In genomic region chr3:11379238-11379823, GRCh38 we compare ENCODE assay signal across 8 cellular contexts.
DNase-seq lines count a peak whose midpoint lies in the region; ATAC-seq, FAIRE-seq and TF ChIP-seq lines count a peak whose summit lies in the region.

No MANE protein-coding gene starts in this region.

- no peak overlapping the region for H3K4me3 ChIP-seq in bronchial epithelial cell (ENCODE audit: low read depth, low read length)
- peak overlapping the region in 2 of 4 donors; percentile 4 to 25 for H3K4me3 ChIP-seq in upper lobe of left lung

- no peak overlapping the region for H3K27ac Mint-ChIP-seq in activated CD8-positive, alpha-beta memory T cell treated with anti-CD3 and anti-CD28 coated beads, Interleukin-2, amount 10 ng/mL, durations not matched to agents 7 days and 5 days

- H3K4me3 Mint-ChIP-seq in activated CD8-positive, alpha-beta memory T cell treated with anti-CD3 and anti-CD28 coated beads, Interleukin-2, amount 10 ng/mL, durations not matched to agents 7 days and 5 days: no peak overlapping the region

- TF ChIP-seq CTCF in bronchial epithelial cell (IDR thresholded peaks at IDR 0.05; ENCODE audit: insufficient read depth, low read length, severe bottlenecking): peak; percentile 29
- peak; percentile 26 to 73 (median 60) for TF ChIP-seq CTCF in upper lobe of left lung (IDR thresholded peaks at IDR 0.05)

- H3K4me1 ChIP-seq in upper lobe of left lung: peaks cover 8 to 12% (median 9%) of the 10 kb centered on the region in 4 donors

- no peaks in the 10 kb centered on the region for H3K27me3 Mint-ChIP-seq in activated CD8-positive, alpha-beta memory T cell treated with anti-CD3 and anti-CD28 coated beads, Interleukin-2, amount 10 ng/mL, durations not matched to agents 7 days and 5 days

- 40 to 50% methylated on average over 2 of the region's 2 CpGs for WGBS in upper lobe of left lung, 2 donors

- no peaks in the 10 kb centered on the region for H3K27me3 ChIP-seq in bronchial epithelial cell (ENCODE audit: control insufficient read depth, insufficient read depth, low read length)
- H3K27me3 ChIP-seq in layer of hippocampus (ENCODE audit: control insufficient read depth, insufficient read depth, low read length): no peaks in the 10 kb centered on the region
- no peaks in the 10 kb centered on the region for H3K27me3 ChIP-seq in upper lobe of left lung

- CTCF ChIA-PET in activated CD8-positive, alpha-beta memory T cell treated with anti-CD3 and anti-CD28 coated beads, Interleukin-2, amount 10 ng/mL, durations not matched to agents 7 days and 5 days (lab: Charles Lee): interaction anchor here (0.7 to 6.2 kb wide), 21 partner anchors 9 to 468 kb away, joined by 3 to 70 read pairs (median 3); partner anchors contain the start of gene TAMM41

- H3K27ac ChIP-seq in layer of hippocampus (ENCODE audit: low read depth, low read length) (peak overlapping the region; percentile 50), upper lobe of left lung (peak overlapping the region; percentile 31 to 58 (median 42))

- peak; percentile 27 for ATAC-seq in activated CD8-positive, alpha-beta memory T cell treated with anti-CD3 and anti-CD28 coated beads, Interleukin-2, amount 10 ng/mL, durations not matched to agents 7 days and 5 days
- ATAC-seq in upper lobe of left lung (ENCODE audit: low FRiP score in 2 of 2): peak in 1 of 2 donors; percentile 53
- no peak for ATAC-seq in HG02870 (IDR thresholded peaks at IDR 0.05; ENCODE audit: unreplicated experiment)

- H3K9me3 ChIP-seq in upper lobe of left lung: no peaks in the 10 kb centered on the region

- H3K4me1 Mint-ChIP-seq in activated CD8-positive, alpha-beta memory T cell treated with anti-CD3 and anti-CD28 coated beads, Interleukin-2, amount 10 ng/mL, durations not matched to agents 7 days and 5 days: peaks cover 5% of the 10 kb centered on the region

- H3K36me3 ChIP-seq in bronchial epithelial cell (ENCODE audit: control insufficient read depth, insufficient read depth, low read length) (no peaks in the 10 kb centered on the region), upper lobe of left lung (peaks cover 0 to 2% (median under 1%) of the 10 kb centered on the region in 4 donors)

- no peak for FAIRE-seq in bronchial epithelial cell (lab: Jason Lieb, UNC)

- no peak for TF ChIP-seq EP300 in upper lobe of left lung (IDR thresholded peaks at IDR 0.05)

- TF ChIP-seq POLR2A in upper lobe of left lung (IDR thresholded peaks at IDR 0.05): no peak

- DNase-seq in activated CD8-positive, alpha-beta memory T cell treated with anti-CD3 and anti-CD28 coated beads, Interleukin-2, amount 10 ng/mL, durations not matched to agents 7 days and 5 days: no peak
- DNase-seq in activated CD8-positive, alpha-beta memory T cell treated with anti-CD3 and anti-CD28 coated beads, Interleukin-2, amount 50 U/mL, for 48 hours: no peak
- peak; percentile 11 to 60 for DNase-seq in NCI-H524 (lab: John Stamatoyannopoulos, UW)
- DNase-seq in bronchial epithelial cell (ENCODE audit: low read depth): peak; percentile 60
- no peak for DNase-seq in upper lobe of left lung
- DNase-seq in activated CD8-positive, alpha-beta memory T cell treated with anti-CD3 and anti-CD28 coated beads, Interleukin-2, amount 50 U/mL, for 4 hours: no peak

- H3K9me3 Mint-ChIP-seq in activated CD8-positive, alpha-beta memory T cell treated with anti-CD3 and anti-CD28 coated beads, Interleukin-2, amount 10 ng/mL, durations not matched to agents 7 days and 5 days (ENCODE audit: low read depth): no peaks in the 10 kb centered on the region

- peaks cover 4% of the 10 kb centered on the region for H3K36me3 Mint-ChIP-seq in activated CD8-positive, alpha-beta memory T cell treated with anti-CD3 and anti-CD28 coated beads, Interleukin-2, amount 10 ng/mL, durations not matched to agents 7 days and 5 days

Comparison
In these comparisons a context has a peak if more than half of its experiments do, and no peak if none do; other contexts are left out.
1. DNase-seq: peak in NCI-H524 (2 of 2) and bronchial epithelial cell (single experiment); none in activated CD8-positive, alpha-beta memory T cell treated with anti-CD3 and anti-CD28 coated beads, Interleukin-2, amount 10 ng/mL, durations not matched to agents 7 days and 5 days (single experiment), activated CD8-positive, alpha-beta memory T cell treated with anti-CD3 and anti-CD28 coated beads, Interleukin-2, amount 50 U/mL, for 48 hours (single experiment), upper lobe of left lung (0 of 2) and activated CD8-positive, alpha-beta memory T cell treated with anti-CD3 and anti-CD28 coated beads, Interleukin-2, amount 50 U/mL, for 4 hours (single experiment).